23 cellular contexts compared by ENCODE assay signal in genomic region chr12:114483996-114484395, GRCh38.
"Had no signal": no experiment of that assay in that cellular context is flagged by ENCODE, and none has a peak within 500 bp of the region (broad histone marks: within the 10 kb centered on the region; RNA-seq: fewer than 3 reads in every experiment).

No MANE protein-coding gene starts in this region.

- H3K9me3 ChIP-seq: MG63, SJCRH30 had no signal

- FAIRE-seq: HepG2 had no signal

- H3K4me3 ChIP-seq: MG63, SJCRH30 had no signal

- H3K36me3 ChIP-seq: MG63, SJCRH30 had no signal

- ATAC-seq: HepG2, Panc1, PC-3, Right ventricle myocardium inferior, SK-N-SH treated with all-trans-retinoic acid at 6 μM for 48 hours had no signal

- H3K4me1 ChIP-seq: SJCRH30 had no signal

- DNase-seq: IMR-90, Karpas-422, KG1, MG63, NCI-H1092, NCI-H1105 treated with DMSO at 0.1 percent for 48 hours, NCI-H1417 treated with DMSO at 0.1 percent for 48 hours, NCI-H146, NCI-H1694 treated with DMSO at 0.1 percent for 48 hours, NCI-H1930, NCI-H2171 treated with DMSO at 0.1 percent for 48 hours, NCI-H345, NCI-H446 treated with DMSO at 0.1 percent for 48 hours, NCI-H524 treated with DMSO at 0.1 percent for 48 hours, NCI-H69, NCI-H774, PC-3, SHP77 treated with DMSO at 0.1 percent for 48 hours, SJCRH30 had no signal

- H3K27ac ChIP-seq: SJCRH30 had no signal
